11 cellular contexts compared by ENCODE assay signal in the genomic region with DNA sequence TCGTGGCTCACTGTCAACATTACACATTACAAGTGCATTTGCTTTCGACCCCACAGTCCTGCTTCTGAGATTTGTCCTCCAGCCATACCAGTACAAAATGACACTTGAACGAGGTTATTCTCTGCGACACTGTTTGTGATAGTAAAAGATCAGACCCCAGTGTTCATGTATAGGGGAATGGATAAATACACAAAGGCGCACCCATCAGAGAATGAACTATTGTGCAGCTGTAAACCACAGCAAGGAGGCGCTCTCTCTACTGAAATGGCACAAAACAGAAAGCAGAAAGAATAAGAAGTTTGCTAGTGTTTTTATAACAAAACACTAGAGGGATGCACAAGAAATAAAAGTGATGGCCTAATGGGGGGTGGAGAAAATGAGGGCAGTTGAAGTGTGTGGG. TPM values are rescaled to one million over a fixed set of nuclear protein-coding genes. Genes with fewer than 3 reads are reported as not detected.
DNase-seq lines count a peak whose midpoint lies in the region; ATAC-seq and TF ChIP-seq lines count a peak whose summit lies in the region.
"Had no signal": no experiment of that assay in that cellular context is flagged by ENCODE, and none has a peak within 500 bp of the region (broad histone marks: within the 10 kb centered on the region; RNA-seq: fewer than 3 reads in every experiment).

No MANE protein-coding gene starts in this region.

- TF ChIP-seq POLR2A in uterus (IDR thresholded peaks at IDR 0.05): no peak

- dilution Hi-C loops in mammary epithelial cell (cut with HindIII; ENCODE audit: low sequenced_read_pairs): loop anchor here (5.0 to 10.0 kb wide), 2 partner anchors 162 to 229 kb away; no protein-coding TSS in a partner anchor

- WGBS in mammary epithelial cell (ENCODE audit: low coverage, missing lambda C conversion rate): 100% methylated on average over 6 of the region's 6 CpGs

- in situ Hi-C loops in mammary epithelial cell (cut with MboI; ENCODE audit: low sequenced_read_pairs in 2 of 2): loop anchor here (5.0 to 25.0 kb wide), 5 partner anchors 164 to 644 kb away; partner anchors contain the start of genes ASB7 (in 2 of the 2), LINS1 (in 2 of the 2) and LRRK1 (in 1 of the 2)

- TF ChIP-seq CTCF in cardiac muscle cell (IDR thresholded peaks at IDR 0.05; ENCODE audit: low read depth, low read length) (peak; percentile 27), mammary epithelial cell (conservative IDR thresholded peaks at IDR 0.05 in 1 of 2, IDR thresholded peaks at IDR 0.05 in 1 of 2; ENCODE audit: extremely low read depth in 1 of 2, insufficient read depth in 1 of 2, low read depth in 1 of 2, low read length in 2 of 2) (peak; percentile 36 to 42), upper lobe of right lung (IDR thresholded peaks at IDR 0.05) (peak; percentile 6), uterus (IDR thresholded peaks at IDR 0.05) (no peak)

- H3K4me3 ChIP-seq in cardiac muscle cell: no peak overlapping the region
- H3K4me3 ChIP-seq in mammary epithelial cell (replicated peaks in 1 of 3; ENCODE audit: insufficient read depth in 1 of 3, low read depth in 2 of 3, low read length in 3 of 3): no peak overlapping the region
- no peak overlapping the region for H3K4me3 ChIP-seq in upper lobe of right lung
- no peak overlapping the region for H3K4me3 ChIP-seq in uterus
- H3K4me3 ChIP-seq: esophagus squamous epithelium had no signal

- no peak overlapping the region for H2AFZ ChIP-seq in mammary epithelial cell (ENCODE audit: low read depth, low read length)

- H3K36me3 ChIP-seq in cardiac muscle cell (no peaks in the 10 kb centered on the region), mammary epithelial cell (ENCODE audit: insufficient read depth, low read length) (no peaks in the 10 kb centered on the region), upper lobe of right lung (no peaks in the 10 kb centered on the region), uterus (no peaks in the 10 kb centered on the region)
- H3K36me3 ChIP-seq: esophagus squamous epithelium had no signal

- H3K27ac ChIP-seq in cardiac muscle cell (no peak overlapping the region), mammary epithelial cell (ENCODE audit: insufficient read depth, low read depth, low read length) (no peak overlapping the region), upper lobe of right lung (no peak overlapping the region), uterus (no peak overlapping the region)
- H3K27ac ChIP-seq: esophagus squamous epithelium had no signal

- peaks cover 19% of the 10 kb centered on the region for H3K4me1 ChIP-seq in cardiac muscle cell (ENCODE audit: low read depth)
- peaks cover 8% of the 10 kb centered on the region for H3K4me1 ChIP-seq in mammary epithelial cell (ENCODE audit: insufficient read depth, low read length)
- peaks cover 7% of the 10 kb centered on the region for H3K4me1 ChIP-seq in upper lobe of right lung
- no peaks in the 10 kb centered on the region for H3K4me1 ChIP-seq in uterus

- no peaks in the 10 kb centered on the region for H3K27me3 ChIP-seq in cardiac muscle cell
- no peaks in the 10 kb centered on the region for H3K27me3 ChIP-seq in mammary epithelial cell (ENCODE audit: insufficient read depth, low read length)
- H3K27me3 ChIP-seq in upper lobe of right lung: no peaks in the 10 kb centered on the region
- no peaks in the 10 kb centered on the region for H3K27me3 ChIP-seq in uterus
- H3K27me3 ChIP-seq: esophagus squamous epithelium had no signal

- intact Hi-C loops in left cardiac atrium (cut with DNase I) (no loop called here), mammary epithelial cell (cut with micrococcal nuclease) (loop anchor here (5.0 to 10.0 kb wide), 3 partner anchors 339 to 912 kb away; partner anchors contain the start of genes ADAMTS17 and LRRK1), upper lobe of right lung (cut with DNase I) (loop anchor here (2.0 to 5.0 kb wide), 2 partner anchors 169 to 240 kb away; no protein-coding TSS in a partner anchor), uterus (cut with DNase I; ENCODE audit: low total_unique reads) (loop anchor here (5.0 kb wide), 1 partner anchor 244 kb away; no protein-coding TSS in a partner anchor)

- ATAC-seq in left cardiac atrium (no peak), upper lobe of right lung (no peak)
- ATAC-seq: CD8-positive, alpha-beta T cell had no signal

- DNase-seq in cardiac muscle cell (ENCODE audit: low read depth in 1 of 2, low spot score in 1 of 2) (no peak), left cardiac atrium (no peak), NCI-H69 (lab: John Stamatoyannopoulos, UW) (peak; percentile 39), mammary epithelial cell (no peak), upper lobe of right lung (no peak), uterus (no peak), CD1c-positive myeloid dendritic cell (ENCODE audit: extremely low spot score) (no peak), amniotic stem cell (lab: John Stamatoyannopoulos, UW) (no peak)
- DNase-seq: activated CD4-positive, CD25-positive, alpha-beta regulatory T cell; esophagus squamous epithelium had no signal

- no peak overlapping the region for H3K9ac ChIP-seq in mammary epithelial cell (ENCODE audit: insufficient read depth, low read length)

- no peak overlapping the region for H3K4me2 ChIP-seq in mammary epithelial cell (ENCODE audit: insufficient read depth, low read depth, low read length)

- H3K79me2 ChIP-seq in mammary epithelial cell (ENCODE audit: insufficient read depth, low read length): peaks cover 8% of the 10 kb centered on the region

- H3K9me3 ChIP-seq in cardiac muscle cell (ENCODE audit: low read depth) (no peaks in the 10 kb centered on the region), mammary epithelial cell (replicated peaks; ENCODE audit: insufficient read depth, low read length) (no peaks in the 10 kb centered on the region), upper lobe of right lung (no peaks in the 10 kb centered on the region), uterus (no peaks in the 10 kb centered on the region)
- H3K9me3 ChIP-seq: esophagus squamous epithelium had no signal

- no peaks in the 10 kb centered on the region for H4K20me1 ChIP-seq in mammary epithelial cell (ENCODE audit: insufficient read depth, low read length)

- BruUV-seq in mammary epithelial cell (replicated peaks; lab: Mats Ljungman, UMichigan): no TSS peak

- CTCF ChIA-PET in mammary epithelial cell (lab: Charles Lee; ENCODE audit: low non-redundant PET): interaction anchor here (0.5 kb wide), 1 partner anchor 187 kb away, joined by 4 read pairs; no protein-coding TSS in a partner anchor

RNA-seq across cellular contexts. Expression of gene CHSY1, which starts 4.9 kb away (rescaled TPM):
- total RNA-seq in cardiac muscle cell: 28.0 and 30.3 TPM in 2 replicates
- polyA plus RNA-seq in cardiac muscle cell: 33.4 and 36.0 TPM in 2 replicates
- total RNA-seq in left cardiac atrium: 10 to 100 TPM; 18.8 to 42.0 TPM
- 10 to 100 TPM; 37.9 to 40.2 TPM for total RNA-seq in mammary epithelial cell
- polyA plus RNA-seq in mammary epithelial cell: 30.2 TPM
- polyA minus RNA-seq in mammary epithelial cell: 83.7 TPM
- total RNA-seq in upper lobe of right lung: 40.6 TPM
- total RNA-seq in uterus: 10 to 100 TPM; 25.6 to 62.8 (median 46.0) TPM

RNA-seq across cellular contexts. Expression of gene SELENOS, which starts 20.5 kb away (rescaled TPM):
- 48.3 and 49.0 TPM in 2 replicates for total RNA-seq in cardiac muscle cell
- 78.0 and 103 TPM in 2 replicates for polyA plus RNA-seq in cardiac muscle cell
- 10 to 100 TPM; 37.7 to 66.2 TPM for total RNA-seq in left cardiac atrium
- total RNA-seq in mammary epithelial cell: 10 to 100 TPM; 51.7 to 81.2 TPM
- 68.4 TPM for polyA plus RNA-seq in mammary epithelial cell
- 23.9 TPM for polyA minus RNA-seq in mammary epithelial cell
- total RNA-seq in upper lobe of right lung: 78.5 TPM
- total RNA-seq in uterus: 10 to 100 TPM; 36.9 to 90.0 (median 56.3) TPM

RNA-seq across cellular contexts. Expression of gene SNRPA1, which starts 38.3 kb away (rescaled TPM):
- 36.6 and 43.1 TPM in 2 replicates for total RNA-seq in cardiac muscle cell
- polyA plus RNA-seq in cardiac muscle cell: 131 and 168 TPM in 2 replicates
- 10 to 100 TPM; 26.7 to 36.7 TPM for total RNA-seq in left cardiac atrium
- 10 to 100 TPM; 17.2 to 85.7 TPM for total RNA-seq in mammary epithelial cell
- polyA plus RNA-seq in mammary epithelial cell: 75.0 TPM
- polyA minus RNA-seq in mammary epithelial cell: 32.0 TPM
- 40.7 TPM for total RNA-seq in upper lobe of right lung
- 10 to 100 TPM in 3 of 4 donors, 1 to 10 TPM in 1; 3.2 to 56.4 (median 25.7) TPM for total RNA-seq in uterus

Comparison
In these comparisons a context has a peak if more than half of its experiments do, and no peak if none do; other contexts are left out.
1. CTCF ChIP-seq: peak in cardiac muscle cell (single experiment), mammary epithelial cell (2 of 2) and upper lobe of right lung (single experiment); none in uterus (0 of 4).
2. intact Hi-C loops: an anchor here in mammary epithelial cell (5.0 to 10.0 kb wide), upper lobe of right lung (2.0 to 5.0 kb wide) and uterus (5.0 kb wide); none called in left cardiac atrium.